In the genomic region with DNA sequence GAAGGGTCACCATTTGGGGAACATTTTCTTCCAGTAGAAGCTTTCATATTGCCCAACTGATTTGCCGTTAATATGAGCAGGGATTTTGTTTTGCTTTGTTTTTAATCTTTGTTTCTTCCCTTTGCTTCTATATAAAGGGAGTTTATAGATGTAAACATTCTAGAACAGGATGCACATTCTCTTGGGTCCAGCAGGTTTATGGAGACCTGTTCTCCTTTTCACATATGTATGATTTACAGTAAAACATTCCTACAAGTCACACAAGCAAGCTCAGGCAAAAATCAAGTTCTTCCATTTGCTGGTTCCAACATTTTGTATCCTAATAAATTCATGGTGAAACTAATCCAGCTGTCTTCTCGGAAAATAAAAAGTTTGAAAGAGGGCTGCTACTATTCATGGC, we compare ENCODE assay signal across 25 cellular contexts.
"Had no signal": no experiment of that assay in that cellular context is flagged by ENCODE, and none has a peak within 500 bp of the region (broad histone marks: within the 10 kb centered on the region; RNA-seq: fewer than 3 reads in every experiment).

No MANE protein-coding gene starts in this region.

- H3K4me3 ChIP-seq: stomach, suprapubic skin, testis, thoracic aorta, thyroid gland, tibial artery, tibial nerve, transverse colon, upper lobe of left lung, upper lobe of right lung, uterus, vagina had no signal

- FAIRE-seq: urothelium cell line had no signal

- H3K27ac ChIP-seq: stomach, suprapubic skin, testis, thoracic aorta, thyroid gland, tibial artery, tibial nerve, transverse colon, upper lobe of left lung, upper lobe of right lung, uterus, vagina had no signal

- H3K36me3 ChIP-seq: stomach, suprapubic skin, thoracic aorta, thyroid gland, tibial artery, tibial nerve, transverse colon, upper lobe of left lung, upper lobe of right lung, uterus, vagina had no signal

- H3K4me1 ChIP-seq: stomach, suprapubic skin, testis, thyroid gland, tibial artery, tibial nerve, transverse colon, upper lobe of left lung, upper lobe of right lung, uterus, vagina had no signal

- DNase-seq: stimulated activated CD4-positive, alpha-beta T cell treated with anti-CD3 and anti-CD28 coated beads, Interleukin-2, amount 100 ng/mL, for 48 hours; stimulated activated CD4-positive, alpha-beta T cell treated with anti-CD3 and anti-CD28 coated beads, Interleukin-4, amount 100 ng/mL, for 1 hour; stimulated activated CD4-positive, alpha-beta T cell treated with anti-CD3 and anti-CD28 coated beads, Interleukin-4, amount 100 ng/mL, for 24 hours; stimulated activated CD4-positive, alpha-beta T cell treated with anti-CD3 and anti-CD28 coated beads, Interleukin-4, amount 100 ng/mL, for 4 hours; stimulated activated CD8-positive, alpha-beta memory T cell treated with anti-CD3 and anti-CD28 coated beads, Interleukin-4, amount 100 ng/mL, for 48 hours; stimulated activated naive B cell treated with anti-CD40 and anti-IgM and Interleukin-4, amounts not matched to agents 10 μg/mL and 1 μg/mL and 100 μg/mL, for 72 hours; stimulated activated naive CD4-positive, alpha-beta T cell; stimulated activated naive CD4-positive, alpha-beta T cell treated with Interleukin-2 at 50 U/mL for 16 hours; stimulated activated naive CD8-positive, alpha-beta T cell treated with anti-CD3 and anti-CD28 coated beads, Interleukin-15, amount 100 ng/mL, for 72 hours; stimulated activated naive CD8-positive, alpha-beta T cell treated with anti-CD3 and anti-CD28 coated beads, Interleukin-15, Interleukin-2, amounts not matched to agents 100 U/mL and 50 U/mL, for 24 hours; stomach; substantia nigra; testis; thyroid gland; tibial artery; transverse colon; trophoblast cell; upper lobe of left lung; upper lobe of right lung; uterus had no signal

- H3K27me3 ChIP-seq: stomach, suprapubic skin, testis, thyroid gland, tibial artery, tibial nerve, transverse colon, upper lobe of left lung, upper lobe of right lung, uterus, vagina had no signal

- H3K9me3 ChIP-seq: stomach, suprapubic skin, testis, thoracic aorta, thyroid gland, tibial artery, transverse colon, upper lobe of left lung, upper lobe of right lung, uterus, vagina had no signal
